In the genomic region with DNA sequence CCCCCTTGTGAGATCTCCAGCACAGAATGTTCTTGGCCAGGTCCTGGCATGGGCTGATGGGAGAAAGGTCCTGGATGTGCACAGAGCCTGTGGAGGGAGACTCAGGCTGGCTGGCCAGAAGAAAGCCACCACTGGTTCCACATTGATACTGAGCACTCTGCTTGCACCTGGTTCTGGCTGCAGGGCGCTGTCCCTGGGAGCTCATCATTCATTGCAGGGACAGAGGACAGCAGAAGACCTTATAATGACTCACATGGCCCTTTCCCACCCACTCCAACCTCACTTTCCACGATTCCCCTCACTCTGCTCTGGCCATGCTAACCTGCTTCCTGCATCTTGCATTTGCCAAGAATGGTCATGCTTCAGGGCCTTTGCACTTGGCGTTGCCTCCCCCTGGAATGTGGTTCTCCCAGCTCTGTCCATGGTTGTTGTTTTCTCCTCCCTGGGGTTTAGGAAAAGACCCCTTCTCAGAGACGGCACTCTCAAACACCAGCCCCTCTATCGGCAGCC, we compare ENCODE assay signal across 8 cellular contexts. TPM values are rescaled to one million over a fixed set of nuclear protein-coding genes. Genes with fewer than 3 reads are reported as not detected.
DNase-seq lines count a peak whose midpoint lies in the region; ATAC-seq and TF ChIP-seq lines count a peak whose summit lies in the region.
"Had no signal": no experiment of that assay in that cellular context is flagged by ENCODE, and none has a peak within 500 bp of the region (broad histone marks: within the 10 kb centered on the region; RNA-seq: fewer than 3 reads in every experiment).

No MANE protein-coding gene starts in this region.

- H3K4me1 ChIP-seq in PC-9 (replicated peaks; ENCODE audit: insufficient read depth), result peaks cover 100% of the 10 kb centered on the region
- H3K4me1 ChIP-seq in skeletal muscle satellite cell (ENCODE audit: control insufficient read depth, insufficient read depth, low read length), result peaks cover 64% of the 10 kb centered on the region
- H3K4me1 ChIP-seq in CD8-positive, alpha-beta memory T cell (ENCODE audit: insufficient read depth, low read length), result peaks cover 14% of the 10 kb centered on the region

- peak overlapping the region; percentile 90 for H3K27ac ChIP-seq in PC-9
- H3K27ac ChIP-seq in CD8-positive, alpha-beta memory T cell (ENCODE audit: low read depth, low read length), result no peak overlapping the region
- H3K27ac ChIP-seq: cardiac muscle cell had no signal

- H3K4me3 ChIP-seq in PC-9, result peak overlapping the region; percentile 16; the same call in 1 of the 2 replicates
- peak overlapping the region; percentile 3 for H3K4me3 ChIP-seq in skeletal muscle satellite cell (ENCODE audit: low read length)
- no peak overlapping the region for H3K4me3 ChIP-seq in CD8-positive, alpha-beta memory T cell (ENCODE audit: low read length)
- H3K4me3 ChIP-seq: cardiac muscle cell had no signal

- H3K4me3 Mint-ChIP-seq in effector memory CD8-positive, alpha-beta T cell, result no peak overlapping the region
- no peak overlapping the region for H3K4me3 Mint-ChIP-seq in CD8-positive, alpha-beta memory T cell

- no peaks in the 10 kb centered on the region for H3K9me3 ChIP-seq in PC-9 (ENCODE audit: insufficient read depth, low read depth)
- H3K9me3 ChIP-seq in skeletal muscle satellite cell (replicated peaks; ENCODE audit: low read length), result no peaks in the 10 kb centered on the region
- H3K9me3 ChIP-seq in CD8-positive, alpha-beta memory T cell (ENCODE audit: low read length), result no peaks in the 10 kb centered on the region

- DNase-seq in GM20000 (ENCODE audit: low spot score) (peak; percentile 15), PC-9 (peak; percentile 83 to 84)
- DNase-seq in effector memory CD8-positive, alpha-beta T cell, result no peak
- no peak for DNase-seq in stimulated activated CD4-positive, alpha-beta T cell treated with anti-CD3 and anti-CD28 coated beads, Interleukin-15, amount 100 ng/mL, for 24 hours
- DNase-seq in CD8-positive, alpha-beta memory T cell, result no peak

- H3K27me3 Mint-ChIP-seq in effector memory CD8-positive, alpha-beta T cell, result peaks cover 6 to 77% of the 10 kb centered on the region in 2 donors
- peaks cover 8 to 25% of the 10 kb centered on the region in 2 donors for H3K27me3 Mint-ChIP-seq in CD8-positive, alpha-beta memory T cell

- no peak overlapping the region for H2AFZ ChIP-seq in PC-9

- H4K20me1 ChIP-seq in PC-9 (ENCODE audit: insufficient read depth), result peaks cover 68% of the 10 kb centered on the region

- POLR2A ChIA-PET in PC-9 (lab: Charles Lee; ENCODE audit: unreplicated experiment), result interaction anchor here (0.5 to 3.3 kb wide), 15 partner anchors 10 to 819 kb away, joined by 3 to 34 read pairs (median 5); partner anchors contain the start of genes KRT7 and KRT80
- POLR2A ChIA-PET in CD8-positive, alpha-beta memory T cell (lab: Charles Lee), result no interaction called here

- intact Hi-C loops in PC-9 (cut with micrococcal nuclease; ENCODE audit: unreplicated experiment), result no loop called here

- no TSS peak for BruUV-seq in PC-9 (replicated peaks; lab: Mats Ljungman, UMichigan)

- TF ChIP-seq CTCF in GM20000 (IDR thresholded peaks at IDR 0.05; ENCODE audit: extremely low read depth, missing control alignments) (no peak), PC-9 (conservative IDR thresholded peaks at IDR 0.05) (no peak)

- H3K9me3 Mint-ChIP-seq in effector memory CD8-positive, alpha-beta T cell, result no peaks in the 10 kb centered on the region
- H3K9me3 Mint-ChIP-seq in CD8-positive, alpha-beta memory T cell, result no peaks in the 10 kb centered on the region

- no peaks in the 10 kb centered on the region for H3K9me2 ChIP-seq in PC-9 (ENCODE audit: insufficient read depth)

- CTCF ChIA-PET in PC-9 (lab: Charles Lee), result interaction anchor here (1.3 to 2.6 kb wide), 4 partner anchors 8 to 87 kb away, joined by 3 to 23 read pairs (median 4); no protein-coding TSS in a partner anchor
- CTCF ChIA-PET in CD8-positive, alpha-beta memory T cell (lab: Charles Lee), result interaction anchor here (0.7 kb wide), 1 partner anchor 36 kb away, joined by 4 read pairs; no protein-coding TSS in a partner anchor

- no peak for ATAC-seq in effector memory CD8-positive, alpha-beta T cell (replicated peaks)
- no peak for ATAC-seq in HG02852 (IDR thresholded peaks at IDR 0.05; ENCODE audit: unreplicated experiment)

- H3K79me2 ChIP-seq in PC-9 (ENCODE audit: low read depth), result peaks cover 38% of the 10 kb centered on the region

- H3K36me3 ChIP-seq in PC-9 (ENCODE audit: low read depth) (peaks cover 86% of the 10 kb centered on the region), skeletal muscle satellite cell (ENCODE audit: insufficient read depth, low read length) (no peaks in the 10 kb centered on the region)
- H3K36me3 ChIP-seq in CD8-positive, alpha-beta memory T cell (ENCODE audit: insufficient read depth, low read length), result no peaks in the 10 kb centered on the region
- H3K36me3 ChIP-seq: cardiac muscle cell had no signal

- H3F3A ChIP-seq in PC-9 (ENCODE audit: insufficient read depth, low read depth), result peaks cover 97% of the 10 kb centered on the region

- peaks cover 12% of the 10 kb centered on the region in 2 donors for H3K4me1 Mint-ChIP-seq in effector memory CD8-positive, alpha-beta T cell (ENCODE audit: low read depth in 2 of 2)
- peaks cover 11 to 20% (median 12%) of the 10 kb centered on the region in 3 donors for H3K4me1 Mint-ChIP-seq in CD8-positive, alpha-beta memory T cell

- H3K27ac Mint-ChIP-seq in effector memory CD8-positive, alpha-beta T cell, result peak overlapping the region; percentile 62 to 91
- peak overlapping the region in 4 of 8 donors; percentile 17 to 87 (median 38) for H3K27ac Mint-ChIP-seq in CD8-positive, alpha-beta memory T cell

- no peaks in the 10 kb centered on the region for H3K36me3 Mint-ChIP-seq in effector memory CD8-positive, alpha-beta T cell (ENCODE audit: insufficient read depth)
- H3K36me3 Mint-ChIP-seq in CD8-positive, alpha-beta memory T cell, result no peaks in the 10 kb centered on the region

- H3K9ac ChIP-seq in skeletal muscle satellite cell (ENCODE audit: low read depth, low read length), result peak overlapping the region; percentile 85

- no peaks in the 10 kb centered on the region for H3K27me3 ChIP-seq in PC-9 (ENCODE audit: insufficient read depth, low read depth)
- H3K27me3 ChIP-seq in skeletal muscle satellite cell (ENCODE audit: control insufficient read depth, insufficient read depth, low read length), result no peaks in the 10 kb centered on the region
- H3K27me3 ChIP-seq in CD8-positive, alpha-beta memory T cell (ENCODE audit: insufficient read depth, low read length, poor library complexity, severe bottlenecking), result no peaks in the 10 kb centered on the region

- H3K4me2 ChIP-seq in PC-9, result peak overlapping the region; percentile 59
- peak overlapping the region; percentile 78 for H3K4me2 ChIP-seq in skeletal muscle satellite cell (ENCODE audit: low read length)

RNA-seq across cellular contexts. Expression of gene KRT7, which starts 10.3 kb away (rescaled TPM):
- 3,783 and 4,555 TPM in 2 replicates for total RNA-seq in PC-9 (2021)
- 2.3 and 12.5 TPM in 2 replicates for total RNA-seq in skeletal muscle satellite cell (2012; rRNA removed)
- 1 to 10 TPM; 3.2 to 5.6 TPM for total RNA-seq in CD8-positive, alpha-beta memory T cell
- polyA plus RNA-seq in CD8-positive, alpha-beta memory T cell, result not detected

RNA-seq across cellular contexts. Expression of gene KRT86, which starts 31.1 kb away (rescaled TPM):
- 2.7 and 5.7 TPM in 2 replicates for total RNA-seq in PC-9 (2021)
- total RNA-seq in skeletal muscle satellite cell (2012; rRNA removed), result 0.22 TPM in 1 of 2 replicates, not detected in the other
- under 1 TPM in 1 of 2 experiments, not detected in 1; 0.31 TPM for total RNA-seq in CD8-positive, alpha-beta memory T cell
- polyA plus RNA-seq in CD8-positive, alpha-beta memory T cell, result not detected
- total RNA-seq: cardiac muscle cell had no signal

RNA-seq across cellular contexts. Expression of gene KRT81, which starts 48.0 kb away (rescaled TPM):
- total RNA-seq in PC-9 (2021), result 2.5 and 4.3 TPM in 2 replicates
- total RNA-seq in skeletal muscle satellite cell (2012; rRNA removed), result under 0.01 TPM in 1 of 2 replicates, not detected in the other
- total RNA-seq in CD8-positive, alpha-beta memory T cell, result not detected
- polyA plus RNA-seq in CD8-positive, alpha-beta memory T cell, result not detected
- total RNA-seq: cardiac muscle cell had no signal
- polyA plus RNA-seq: cardiac muscle cell had no signal

RNA-seq across cellular contexts. Expression of gene KRT80, which starts 51.5 kb away (rescaled TPM):
- total RNA-seq in PC-9 (2021), result 84.1 and 94.9 TPM in 2 replicates
- total RNA-seq in skeletal muscle satellite cell (2012; rRNA removed), result under 0.01 and 1.5 TPM in 2 replicates
- total RNA-seq in CD8-positive, alpha-beta memory T cell, result not detected
- polyA plus RNA-seq in CD8-positive, alpha-beta memory T cell, result not detected
- total RNA-seq: cardiac muscle cell had no signal
- polyA plus RNA-seq: cardiac muscle cell had no signal

Comparison
In these comparisons a context has a peak if more than half of its experiments do, and no peak if none do; other contexts are left out.
1. DNase-seq: peak in GM20000 (single experiment) and PC-9 (2 of 2); none in effector memory CD8-positive, alpha-beta T cell (0 of 3), stimulated activated CD4-positive, alpha-beta T cell treated with anti-CD3 and anti-CD28 coated beads, Interleukin-15, amount 100 ng/mL, for 24 hours (single experiment) and CD8-positive, alpha-beta memory T cell (0 of 5).
2. RNA of gene KRT7, which starts 10.3 kb away (total RNA-seq): 3,783 to 4,555 TPM in PC-9; 3.2 to 5.6 TPM in CD8-positive, alpha-beta memory T cell; every median in the first group is over 100 times any median in the second.